22 cellular contexts compared by ENCODE assay signal in the genomic region with DNA sequence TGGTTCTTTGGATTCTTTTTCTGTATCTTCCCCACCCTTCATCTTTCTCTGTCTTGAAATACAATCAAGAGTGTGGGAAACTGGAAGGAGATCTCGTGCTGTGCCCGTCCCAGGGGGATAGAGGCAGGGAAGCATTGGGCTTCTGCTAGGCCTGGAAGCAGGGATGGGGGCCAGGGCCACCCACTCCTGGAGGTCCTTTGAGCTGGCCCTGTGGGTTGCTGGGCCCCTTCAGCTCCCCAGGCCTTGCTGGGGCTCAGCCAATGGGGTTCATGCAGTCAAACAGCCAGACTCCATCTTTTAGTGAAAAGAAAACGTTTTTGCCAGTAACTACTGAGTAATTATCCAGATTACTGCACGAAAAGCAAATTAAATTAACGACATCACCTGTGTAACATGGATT.
A peak's percentile ranks its signal among the peaks of the same experiment; 100 is the strongest.
DNase-seq lines count a peak whose midpoint lies in the region; TF ChIP-seq lines count a peak whose summit lies in the region.
"Had no signal": no experiment of that assay in that cellular context is flagged by ENCODE, and none has a peak within 500 bp of the region (broad histone marks: within the 10 kb centered on the region; RNA-seq: fewer than 3 reads in every experiment).

No MANE protein-coding gene starts in this region.

- H3K4me1 Mint-ChIP-seq in activated CD4-positive, alpha-beta T cell treated with anti-CD3 and anti-CD28 coated beads, Interleukin-2, amount 10 ng/mL, durations not matched to agents 24 days and 14 days = peaks cover 5% of the 10 kb centered on the region
- H3K4me1 Mint-ChIP-seq in brain = peaks cover 60% of the 10 kb centered on the region

- peak overlapping the region; percentile 7 for H3K27ac Mint-ChIP-seq in activated CD4-positive, alpha-beta T cell treated with anti-CD3 and anti-CD28 coated beads, Interleukin-2, amount 10 ng/mL, durations not matched to agents 24 days and 14 days
- H3K27ac Mint-ChIP-seq in brain = peak overlapping the region in 4 of 5 experiments; percentile 8 to 85 (median 47)
- H3K27ac Mint-ChIP-seq: activated naive CD8-positive, alpha-beta T cell treated with anti-CD3 and anti-CD28 coated beads, Interleukin-2, amount 50 U/mL, for 24 hours; CD8-positive, alpha-beta T cell; natural killer cell; stimulated activated naive CD8-positive, alpha-beta T cell treated with anti-CD3 and anti-CD28 coated beads, Interleukin-15, amount 100 ng/mL, for 72 hours had no signal

- TF ChIP-seq CTCF in brain (conservative IDR thresholded peaks at IDR 0.05) = no peak
- TF ChIP-seq CTCF in spleen (IDR thresholded peaks at IDR 0.05 in 8 of 11, conservative IDR thresholded peaks at IDR 0.05 in 3 of 11) = no peak

- intact Hi-C loops in activated CD4-positive, alpha-beta T cell treated with anti-CD3 and anti-CD28 coated beads, Interleukin-2, amount 10 ng/mL, durations not matched to agents 24 days and 14 days (cut with micrococcal nuclease) = no loop called here
- intact Hi-C loops in spleen (cut with DNase I; ENCODE audit: low total_unique reads) = no loop called here

- 85 to 94% (median 89%) methylated on average over 5 of the region's 5 CpGs for WGBS in spleen, 5 donors

- H3K27me3 Mint-ChIP-seq in activated CD4-positive, alpha-beta T cell treated with anti-CD3 and anti-CD28 coated beads, Interleukin-2, amount 10 ng/mL, durations not matched to agents 24 days and 14 days = no peaks in the 10 kb centered on the region
- H3K27me3 Mint-ChIP-seq in brain = peaks cover 4% of the 10 kb centered on the region
- H3K27me3 Mint-ChIP-seq: activated naive CD8-positive, alpha-beta T cell treated with anti-CD3 and anti-CD28 coated beads, Interleukin-2, amount 50 U/mL, for 24 hours; stimulated activated naive CD8-positive, alpha-beta T cell treated with anti-CD3 and anti-CD28 coated beads, Interleukin-15, amount 100 ng/mL, for 72 hours had no signal

- H3K27ac ChIP-seq in spleen = no peak overlapping the region
- H3K27ac ChIP-seq: WERI-Rb-1 had no signal

- no peak overlapping the region for H3K4me3 Mint-ChIP-seq in activated CD4-positive, alpha-beta T cell treated with anti-CD3 and anti-CD28 coated beads, Interleukin-2, amount 10 ng/mL, durations not matched to agents 24 days and 14 days
- H3K4me3 Mint-ChIP-seq in brain = no peak overlapping the region
- H3K4me3 Mint-ChIP-seq: activated naive CD8-positive, alpha-beta T cell treated with anti-CD3 and anti-CD28 coated beads, Interleukin-2, amount 50 U/mL, for 24 hours; CD8-positive, alpha-beta T cell; natural killer cell; stimulated activated naive CD8-positive, alpha-beta T cell treated with anti-CD3 and anti-CD28 coated beads, Interleukin-15, amount 100 ng/mL, for 72 hours had no signal

- no peak for DNase-seq in activated CD4-positive, alpha-beta T cell treated with anti-CD3 and anti-CD28 coated beads, Interleukin-2, amount 10 ng/mL, durations not matched to agents 24 days and 14 days
- no peak for DNase-seq in activated CD4-positive, alpha-beta T cell treated with anti-CD3 and anti-CD28 coated beads for 4 hours
- DNase-seq in NCI-H1105 (lab: John Stamatoyannopoulos, UW) = peak; percentile 80
- DNase-seq in spleen = peak; percentile 43
- DNase-seq in hepatic stellate cell (ENCODE audit: low spot score) = no peak
- no peak for DNase-seq in AG08395 (ENCODE audit: low spot score)
- DNase-seq in NCI-H526 (lab: John Stamatoyannopoulos, UW) = no peak
- DNase-seq: activated CD4-positive, alpha-beta T cell treated with anti-CD3 and anti-CD28 coated beads, Interleukin-2, amount 50 U/mL, for 1 hour; activated naive CD8-positive, alpha-beta T cell treated with anti-CD3 and anti-CD28 coated beads, Interleukin-2, amount 50 U/mL, for 24 hours; AML-193; DMS153; dorsolateral prefrontal cortex; IMR-90; natural killer cell; NCI-H1048; NCI-H2081 treated with DMSO at 0.1 percent for 48 hours; NCI-H226; PC-3; WERI-Rb-1 had no signal

- H3K4me3 ChIP-seq in spleen = no peak overlapping the region
- H3K4me3 ChIP-seq: dorsolateral prefrontal cortex had no signal

- H3K36me3 ChIP-seq in spleen = peaks cover 0 to 31% (median 12%) of the 10 kb centered on the region in 6 donors

- no peak for TF ChIP-seq POLR2A in spleen (IDR thresholded peaks at IDR 0.05)

- H3K9me3 Mint-ChIP-seq in activated CD4-positive, alpha-beta T cell treated with anti-CD3 and anti-CD28 coated beads, Interleukin-2, amount 10 ng/mL, durations not matched to agents 24 days and 14 days = no peaks in the 10 kb centered on the region
- no peaks in the 10 kb centered on the region for H3K9me3 Mint-ChIP-seq in brain
- H3K9me3 Mint-ChIP-seq: activated naive CD8-positive, alpha-beta T cell treated with anti-CD3 and anti-CD28 coated beads, Interleukin-2, amount 50 U/mL, for 24 hours; CD8-positive, alpha-beta T cell; natural killer cell; stimulated activated naive CD8-positive, alpha-beta T cell treated with anti-CD3 and anti-CD28 coated beads, Interleukin-15, amount 100 ng/mL, for 72 hours had no signal

- H3K9me3 ChIP-seq in spleen = no peaks in the 10 kb centered on the region

- H3K27me3 ChIP-seq in spleen (replicated peaks in 1 of 7) = no peaks in the 10 kb centered on the region
- H3K27me3 ChIP-seq: dorsolateral prefrontal cortex had no signal

- peaks cover 0 to 6% (median 2%) of the 10 kb centered on the region in 6 donors for H3K4me1 ChIP-seq in spleen

- peaks cover 13% of the 10 kb centered on the region for H3K36me3 Mint-ChIP-seq in activated CD4-positive, alpha-beta T cell treated with anti-CD3 and anti-CD28 coated beads, Interleukin-2, amount 10 ng/mL, durations not matched to agents 24 days and 14 days (ENCODE audit: low read depth)
- H3K36me3 Mint-ChIP-seq in brain = peaks cover 35% of the 10 kb centered on the region
- H3K36me3 Mint-ChIP-seq: natural killer cell had no signal

Comparison
In these comparisons a context has a peak if more than half of its experiments do, and no peak if none do; other contexts are left out.
1. DNase-seq: peak in NCI-H1105 (single experiment) and spleen (single experiment); none in activated CD4-positive, alpha-beta T cell treated with anti-CD3 and anti-CD28 coated beads, Interleukin-2, amount 10 ng/mL, durations not matched to agents 24 days and 14 days (single experiment), activated CD4-positive, alpha-beta T cell treated with anti-CD3 and anti-CD28 coated beads for 4 hours (0 of 2), hepatic stellate cell (single experiment), AG08395 (single experiment) and NCI-H526 (0 of 2).